18 cellular contexts compared by ENCODE assay signal in the genomic region with DNA sequence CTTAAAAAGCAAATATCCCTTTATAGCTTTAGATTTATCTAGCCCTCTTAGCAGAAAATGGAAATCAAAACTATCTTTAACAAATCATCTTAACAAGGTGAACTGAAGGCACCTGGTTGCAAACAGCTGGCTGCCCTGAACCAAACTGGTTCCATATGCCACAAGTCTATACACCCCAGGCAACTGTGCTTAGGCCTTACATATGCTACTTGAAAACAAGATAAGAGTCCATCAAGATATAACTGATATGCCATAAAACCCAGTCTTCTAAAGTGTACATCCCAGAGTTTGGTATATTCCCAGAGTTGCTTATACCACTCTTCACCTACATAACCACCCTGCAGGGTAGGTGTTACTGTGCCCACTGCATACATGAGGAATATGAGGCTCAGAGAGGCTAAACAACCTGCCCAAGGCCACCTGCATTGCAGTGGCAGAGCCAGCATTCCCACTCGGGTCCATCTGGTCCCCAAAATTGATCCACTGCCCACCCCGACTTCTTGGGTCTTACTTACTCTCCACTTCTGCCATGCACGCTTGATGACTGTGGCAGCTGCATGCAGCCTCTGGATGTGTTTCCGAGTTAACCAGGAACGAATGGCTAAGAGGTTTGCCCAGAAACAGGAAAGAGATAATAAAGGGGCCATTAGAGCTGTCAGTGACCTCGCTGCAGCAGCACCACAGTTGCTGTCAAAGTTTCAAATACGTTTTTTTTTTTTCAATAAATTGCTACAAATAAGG. TPM values are rescaled to one million over a fixed set of nuclear protein-coding genes. Genes with fewer than 3 reads are reported as not detected.
DNase-seq lines count a peak whose midpoint lies in the region; ATAC-seq and TF ChIP-seq lines count a peak whose summit lies in the region.
"Had no signal": no experiment of that assay in that cellular context is flagged by ENCODE, and none has a peak within 500 bp of the region (broad histone marks: within the 10 kb centered on the region; RNA-seq: fewer than 3 reads in every experiment).

No MANE protein-coding gene starts in this region.

- TF ChIP-seq CTCF in BE2C (IDR thresholded peaks at IDR 0.05; ENCODE audit: low read depth, low read length), result no peak
- TF ChIP-seq CTCF in CD8-positive, alpha-beta T cell (IDR thresholded peaks at IDR 0.05), result no peak

- POLR2A ChIA-PET in CD8-positive, alpha-beta T cell (lab: Charles Lee), result interaction anchor here (0.6 to 0.8 kb wide), 2 partner anchors 47 to 595 kb away, joined by 3 read pairs; no protein-coding TSS in a partner anchor

- no peaks in the 10 kb centered on the region for H3K9me3 Mint-ChIP-seq in CD8-positive, alpha-beta T cell
- H3K9me3 Mint-ChIP-seq: CD4-positive, CD25-positive, alpha-beta regulatory T cell; H9; neural crest cell had no signal

- H3K4me1 ChIP-seq in BE2C, result peaks cover 16% of the 10 kb centered on the region
- no peaks in the 10 kb centered on the region for H3K4me1 ChIP-seq in CD8-positive, alpha-beta T cell (ENCODE audit: insufficient read depth, low read length)

- no peaks in the 10 kb centered on the region for H3K9me3 ChIP-seq in BE2C
- H3K9me3 ChIP-seq in CD8-positive, alpha-beta T cell (ENCODE audit: low read length), result no peaks in the 10 kb centered on the region
- H3K9me3 ChIP-seq: tibial nerve had no signal

- CTCF ChIA-PET in CD8-positive, alpha-beta T cell (lab: Charles Lee), result interaction anchor here (1.1 kb wide), 1 partner anchor 349 kb away, joined by 4 read pairs; no protein-coding TSS in a partner anchor

- ATAC-seq in CD8-positive, alpha-beta T cell, result no peak

- peaks cover 64% of the 10 kb centered on the region for H3K36me3 Mint-ChIP-seq in CD8-positive, alpha-beta T cell

- peak overlapping the region; percentile 12; the same call in 1 of the 2 replicates for H3K4me3 ChIP-seq in BE2C (ENCODE audit: low read depth, low read length)
- H3K4me3 ChIP-seq in H7 (ENCODE audit: insufficient read depth, low read depth, low read length), result no peak overlapping the region
- H3K4me3 ChIP-seq in CD8-positive, alpha-beta T cell (ENCODE audit: low read depth, low read length), result no peak overlapping the region
- H3K4me3 ChIP-seq: lung, tibial nerve had no signal

- H3K4me3 Mint-ChIP-seq in CD8-positive, alpha-beta T cell, result no peak overlapping the region
- H3K4me3 Mint-ChIP-seq: CD4-positive, CD25-positive, alpha-beta regulatory T cell; H9; neural crest cell had no signal

- DNase-seq in BE2C (peak; percentile 35), H7 (peak; percentile 9), erythroblast (lab: John Stamatoyannopoulos, UW) (no peak), DMS153 treated with DMSO at 0.1 percent for 48 hours (lab: John Stamatoyannopoulos, UW; ENCODE audit: unreplicated experiment) (no peak)
- no peak for DNase-seq in CD8-positive, alpha-beta T cell
- DNase-seq: activated naive CD4-positive, alpha-beta T cell treated with anti-CD3 and anti-CD28 coated beads, Interleukin-2, amount 50 U/mL, for 16 hours; CD4-positive, CD25-positive, alpha-beta regulatory T cell; dermis blood vessel endothelial cell; head of caudate nucleus; NCI-H1436; NCI-H2107; posterior cingulate gyrus; T-helper 1 cell had no signal

- H3K27ac ChIP-seq in CD8-positive, alpha-beta T cell (ENCODE audit: low read depth, low read length), result no peak overlapping the region
- H3K27ac ChIP-seq: KMS-11, tibial nerve had no signal

- peaks cover 56% of the 10 kb centered on the region for H3K36me3 ChIP-seq in BE2C
- H3K36me3 ChIP-seq in H7 (replicated peaks; ENCODE audit: control insufficient read depth, insufficient read depth, low read length), result peaks cover 48% of the 10 kb centered on the region
- H3K36me3 ChIP-seq in CD8-positive, alpha-beta T cell (ENCODE audit: insufficient read depth, low read length), result peaks cover 25% of the 10 kb centered on the region

- TF ChIP-seq POLR2A in erythroblast (IDR thresholded peaks at IDR 0.05; ENCODE audit: low read length), result peak; percentile 15

- intact Hi-C loops in CD8-positive, alpha-beta T cell (cut with DNase I, micrococcal nuclease), result no loop called here

- no peak overlapping the region for H3K27ac Mint-ChIP-seq in CD8-positive, alpha-beta T cell

- no peaks in the 10 kb centered on the region for H3K27me3 ChIP-seq in BE2C
- no peaks in the 10 kb centered on the region for H3K27me3 ChIP-seq in H7 (ENCODE audit: control insufficient read depth, insufficient read depth, low read length)
- no peaks in the 10 kb centered on the region for H3K27me3 ChIP-seq in CD8-positive, alpha-beta T cell (ENCODE audit: insufficient read depth, low read length)
- H3K27me3 ChIP-seq: tibial nerve had no signal

- no peaks in the 10 kb centered on the region for H3K4me1 Mint-ChIP-seq in CD8-positive, alpha-beta T cell (ENCODE audit: low read depth)
- H3K4me1 Mint-ChIP-seq: H9 had no signal

- H3K27me3 Mint-ChIP-seq in CD8-positive, alpha-beta T cell (ENCODE audit: low read depth), result no peaks in the 10 kb centered on the region
- H3K27me3 Mint-ChIP-seq: CD4-positive, CD25-positive, alpha-beta regulatory T cell had no signal

RNA-seq across cellular contexts. Expression of a gene that starts 12.2 kb away (rescaled TPM):
- polyA plus RNA-seq in BE2C (2012; ENCODE audit: insufficient read depth, insufficient read length, low read depth), result 159 TPM
- 81.8 and 85.4 TPM in 2 replicates for total RNA-seq in H7 (2014; rRNA removed; shearing (Covaris generic))
- 10 to 100 TPM; 82.2 to 87.1 TPM for total RNA-seq in CD8-positive, alpha-beta T cell

RNA-seq across cellular contexts. Expression of a gene that starts 35.9 kb away (rescaled TPM):
- 44.2 TPM for polyA plus RNA-seq in BE2C (2012; ENCODE audit: insufficient read depth, insufficient read length, low read depth)
- 146 TPM in 2 replicates for total RNA-seq in H7 (2014; rRNA removed; shearing (Covaris generic))
- 10 to 100 TPM; 55.9 to 57.7 TPM for total RNA-seq in CD8-positive, alpha-beta T cell

RNA-seq across cellular contexts. Expression of a gene that starts 36.1 kb away (rescaled TPM):
- 34.8 TPM for polyA plus RNA-seq in BE2C (2012; ENCODE audit: insufficient read depth, insufficient read length, low read depth)
- total RNA-seq in H7 (2014; rRNA removed; shearing (Covaris generic)), result 9.6 and 10.7 TPM in 2 replicates
- 1 to 10 TPM; 2.3 to 3.4 TPM for total RNA-seq in CD8-positive, alpha-beta T cell

RNA-seq across cellular contexts. Expression of a gene that starts 46.0 kb away (rescaled TPM):
- polyA plus RNA-seq in BE2C (2012; ENCODE audit: insufficient read depth, insufficient read length, low read depth), result 81.5 TPM
- total RNA-seq in H7 (2014; rRNA removed; shearing (Covaris generic)), result 27.6 and 35.7 TPM in 2 replicates
- total RNA-seq in CD8-positive, alpha-beta T cell, result 100 to 1,000 TPM; 185 to 193 TPM

Comparison
In these comparisons a context has a peak if more than half of its experiments do, and no peak if none do; other contexts are left out.
1. DNase-seq: peak in BE2C (single experiment) and H7 (single experiment); none in erythroblast (0 of 2), DMS153 treated with DMSO at 0.1 percent for 48 hours (single experiment) and CD8-positive, alpha-beta T cell (0 of 7).